Comparison of ENCODE assay signal across 28 cellular contexts in genomic region chr2:236008857-236009256, GRCh38.
"Had no signal": no experiment of that assay in that cellular context is flagged by ENCODE, and none has a peak within 500 bp of the region (broad histone marks: within the 10 kb centered on the region; RNA-seq: fewer than 3 reads in every experiment).

No MANE protein-coding gene starts in this region.

- ATAC-seq: effector memory CD8-positive, alpha-beta T cell; esophagus mucosa; foreskin keratinocyte; gastrocnemius medialis; gastroesophageal sphincter; heart left ventricle; heart right ventricle had no signal

- H3K27ac ChIP-seq: colonic mucosa, coronary artery, epithelial cell of prostate, esophagus muscularis mucosa, esophagus squamous epithelium, foreskin keratinocyte, gastrocnemius medialis, gastroesophageal sphincter, heart left ventricle, heart right ventricle had no signal

- H3K4me1 ChIP-seq: colonic mucosa, esophagus muscularis mucosa, esophagus squamous epithelium, foreskin keratinocyte, gastrocnemius medialis, gastroesophageal sphincter had no signal

- H3K36me3 ChIP-seq: colonic mucosa, esophagus muscularis mucosa, gastrocnemius medialis, heart left ventricle, heart right ventricle had no signal

- H3K27me3 ChIP-seq: colonic mucosa, dorsolateral prefrontal cortex, esophagus muscularis mucosa, esophagus squamous epithelium, foreskin keratinocyte, gastrocnemius medialis, gastroesophageal sphincter, heart left ventricle, heart right ventricle had no signal

- FAIRE-seq: colon, endometrium, endothelial cell of umbilical vein, frontal cortex had no signal

- H3K9me3 ChIP-seq: colonic mucosa, esophagus muscularis mucosa, esophagus squamous epithelium, gastrocnemius medialis, gastroesophageal sphincter, heart left ventricle, heart right ventricle had no signal

- DNase-seq: colonic mucosa; cortex of kidney; dermis blood vessel endothelial cell; dorsolateral prefrontal cortex; effector CD4-positive, alpha-beta T cell; effector CD8-positive, alpha-beta T cell; effector memory CD4-positive, alpha-beta T cell; effector memory CD8-positive, alpha-beta T cell; endodermal cell; erythroblast; esophagus squamous epithelium; foreskin fibroblast; foreskin keratinocyte; foreskin melanocyte; gastrocnemius medialis; glutamatergic neuron; head of caudate nucleus; heart left ventricle; heart right ventricle had no signal

- H3K4me3 ChIP-seq: colonic mucosa, coronary artery, dorsolateral prefrontal cortex, esophagus muscularis mucosa, esophagus squamous epithelium, gastrocnemius medialis, gastroesophageal sphincter, heart left ventricle, heart right ventricle had no signal
